In genomic region chr6:130872250-130873095, GRCh38 we compare ENCODE assay signal across 8 cellular contexts. TPM values are rescaled to one million over a fixed set of nuclear protein-coding genes. Genes with fewer than 3 reads are reported as not detected.
DNase-seq lines count a peak whose midpoint lies in the region; ATAC-seq and TF ChIP-seq lines count a peak whose summit lies in the region.

No MANE protein-coding gene starts in this region.

- DNase-seq in GM10248 (ENCODE audit: extremely low spot score) (peak; percentile 40), HEK293T (ENCODE audit: extremely low spot score) (peak; percentile 76), NCI-H2196 treated with DMSO at 0.1 percent for 48 hours (lab: John Stamatoyannopoulos, UW; ENCODE audit: unreplicated experiment) (peak; percentile 1), middle frontal gyrus (ENCODE audit: extremely low spot score, low spot score) (peak; percentile 37)
- DNase-seq in activated CD4-positive, alpha-beta memory T cell treated with anti-CD3 and anti-CD28 coated beads for 36 hours, result peak; percentile 79
- peak; percentile 27 to 57 (median 38) for DNase-seq in effector memory CD4-positive, alpha-beta T cell
- DNase-seq in stimulated activated CD8-positive, alpha-beta memory T cell treated with anti-CD3 and anti-CD28 coated beads, Interleukin-4, amount 100 ng/mL, for 48 hours, result peak; percentile 86

- H3K4me3 Mint-ChIP-seq in activated CD4-positive, alpha-beta memory T cell treated with anti-CD3 and anti-CD28 coated beads for 36 hours, result no peak overlapping the region

- H3K4me1 Mint-ChIP-seq in activated CD4-positive, alpha-beta memory T cell treated with anti-CD3 and anti-CD28 coated beads for 36 hours (ENCODE audit: low read depth), result no peaks in the 10 kb centered on the region

- H3K27me3 ChIP-seq in effector memory CD4-positive, alpha-beta T cell (replicated peaks; ENCODE audit: control insufficient read depth, insufficient read depth, low read length, poor library complexity, severe bottlenecking), result no peaks in the 10 kb centered on the region

- peak; percentile 87 for TF ChIP-seq CTCF in GM10248 (IDR thresholded peaks at IDR 0.05; ENCODE audit: control extremely low read depth, extremely low read depth, low read depth, missing control alignments)

- no peaks in the 10 kb centered on the region for H3K4me1 ChIP-seq in effector memory CD4-positive, alpha-beta T cell (ENCODE audit: control insufficient read depth, insufficient read depth, low read length, poor library complexity, severe bottlenecking)

- no peaks in the 10 kb centered on the region for H3K27me3 Mint-ChIP-seq in activated CD4-positive, alpha-beta memory T cell treated with anti-CD3 and anti-CD28 coated beads for 36 hours

- intact Hi-C loops in activated CD4-positive, alpha-beta memory T cell treated with anti-CD3 and anti-CD28 coated beads for 36 hours (cut with micrococcal nuclease), result loop anchor here (1.0 kb wide), 1 partner anchor 550 kb away; no protein-coding TSS in a partner anchor

- no peaks in the 10 kb centered on the region for H3K36me3 ChIP-seq in effector memory CD4-positive, alpha-beta T cell (ENCODE audit: control insufficient read depth, insufficient read depth, low read length)

- no peaks in the 10 kb centered on the region for H3K9me3 Mint-ChIP-seq in activated CD4-positive, alpha-beta memory T cell treated with anti-CD3 and anti-CD28 coated beads for 36 hours

- H3K27ac Mint-ChIP-seq in activated CD4-positive, alpha-beta memory T cell treated with anti-CD3 and anti-CD28 coated beads for 36 hours, result no peak overlapping the region

- H3K36me3 Mint-ChIP-seq in activated CD4-positive, alpha-beta memory T cell treated with anti-CD3 and anti-CD28 coated beads for 36 hours, result peaks cover 3% of the 10 kb centered on the region

- no peak overlapping the region for H3K27ac ChIP-seq in effector memory CD4-positive, alpha-beta T cell (ENCODE audit: insufficient read depth, low read length, poor library complexity, severe bottlenecking)

- H3K9me3 ChIP-seq in effector memory CD4-positive, alpha-beta T cell (ENCODE audit: control insufficient read depth, low read length), result no peaks in the 10 kb centered on the region

- no peak for ATAC-seq in HG02973 (IDR thresholded peaks at IDR 0.05; ENCODE audit: unreplicated experiment)

- CTCF ChIA-PET in GM10248 (lab: Yijun Ruan, JAX), result interaction anchor here (0.7 to 4.6 kb wide), 21 partner anchors 9 to 757 kb away, joined by 3 to 40 read pairs (median 4); no protein-coding TSS in a partner anchor
- CTCF ChIA-PET in HEK293T (lab: Yijun Ruan, JAX), result interaction anchor here (0.6 to 2.2 kb wide), 9 partner anchors 10 to 808 kb away, joined by 3 to 10 read pairs (median 3); partner anchors contain the start of gene MED23
- CTCF ChIA-PET in activated CD4-positive, alpha-beta memory T cell treated with anti-CD3 and anti-CD28 coated beads for 36 hours (lab: Charles Lee), result interaction anchor here (0.9 to 4.8 kb wide), 15 partner anchors 8 to 647 kb away, joined by 3 to 35 read pairs (median 4); no protein-coding TSS in a partner anchor

- no peak overlapping the region for H3K4me3 ChIP-seq in effector memory CD4-positive, alpha-beta T cell (ENCODE audit: insufficient read depth, low read depth, low read length, poor library complexity, severe bottlenecking)

- POLR2A ChIA-PET in GM10248 (lab: Yijun Ruan, JAX) (no interaction called here), HEK293T (lab: Yijun Ruan, JAX) (no interaction called here)
- POLR2A ChIA-PET in activated CD4-positive, alpha-beta memory T cell treated with anti-CD3 and anti-CD28 coated beads for 36 hours (lab: Charles Lee), result no interaction called here

TF ChIP-seq in HEK293T, 16 proteins besides CTCF, POLR2A, EP300 and RAD21:
- TF ChIP-seq PKNOX1 (IDR thresholded peaks at IDR 0.05) (no peak), BHLHE40 (IDR thresholded peaks at IDR 0.05; ENCODE audit: borderline replicate concordance) (no peak), TARDBP (IDR thresholded peaks at IDR 0.05) (no peak), FOXK2 (IDR thresholded peaks at IDR 0.05) (no peak), ZNF384 (IDR thresholded peaks at IDR 0.05) (no peak), SUZ12 (IDR thresholded peaks at IDR 0.05) (no peak), CTBP1 (IDR thresholded peaks at IDR 0.05; ENCODE audit: borderline replicate concordance) (no peak), LEF1 (IDR thresholded peaks at IDR 0.05; ENCODE audit: borderline replicate concordance) (no peak), NFRKB (IDR thresholded peaks at IDR 0.05) (no peak), FOXA1 (IDR thresholded peaks at IDR 0.05) (no peak), ARNT (IDR thresholded peaks at IDR 0.05) (no peak), L3MBTL2 (conservative IDR thresholded peaks at IDR 0.05) (no peak), FOXM1 (IDR thresholded peaks at IDR 0.05; ENCODE audit: borderline replicate concordance) (no peak), SP1 (IDR thresholded peaks at IDR 0.05) (no peak), HDGF (IDR thresholded peaks at IDR 0.05; ENCODE audit: borderline replicate concordance) (no peak), ELF4 (IDR thresholded peaks at IDR 0.05) (no peak)
TF ChIP-seq in HEK293T: peak in this region for 0.

RNA-seq across cellular contexts. Expression of gene SMLR1, which starts 45.3 kb away (rescaled TPM):
- total RNA-seq in activated CD4-positive, alpha-beta memory T cell treated with anti-CD3 and anti-CD28 coated beads for 36 hours, result not detected

Comparison
In these comparisons a context has a peak if more than half of its experiments do, and no peak if none do; other contexts are left out.
1. DNase-seq: peak in every context shown above with its lines; median percentile 86 in stimulated activated CD8-positive, alpha-beta memory T cell treated with anti-CD3 and anti-CD28 coated beads, Interleukin-4, amount 100 ng/mL, for 48 hours; 79 in activated CD4-positive, alpha-beta memory T cell treated with anti-CD3 and anti-CD28 coated beads for 36 hours; 76 in HEK293T; 40 in GM10248; 38 in effector memory CD4-positive, alpha-beta T cell; 37 in middle frontal gyrus; 1 in NCI-H2196 treated with DMSO at 0.1 percent for 48 hours.